9 cellular contexts compared by ENCODE assay signal in the genomic region with DNA sequence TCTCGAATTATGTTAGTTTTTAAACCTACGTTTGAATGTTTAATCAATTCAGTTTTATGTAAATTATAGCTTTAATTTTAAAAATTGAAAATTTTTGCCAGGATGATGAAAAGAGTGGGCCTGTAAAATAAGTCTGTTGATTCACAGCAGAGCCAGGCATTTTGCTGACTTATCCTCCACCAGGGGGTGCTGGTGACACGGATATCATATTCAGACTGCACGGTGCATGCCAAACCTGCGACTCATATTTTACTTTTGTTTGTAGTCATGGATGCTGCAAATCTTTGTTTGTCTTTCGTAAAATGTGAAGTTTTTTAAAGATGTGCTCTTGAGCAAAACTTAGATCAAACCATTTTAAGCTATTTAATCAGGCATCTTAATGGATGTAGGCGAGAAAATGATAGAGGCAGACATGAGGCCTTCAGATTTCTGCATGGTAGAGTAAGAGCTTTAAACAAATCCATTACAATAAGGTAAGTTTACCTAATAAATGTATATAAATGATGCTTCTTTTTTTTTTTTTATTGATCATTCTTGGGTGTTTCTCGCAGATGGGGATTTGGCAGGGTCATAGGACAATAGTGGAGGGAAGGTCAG. TPM values are rescaled to one million over a fixed set of nuclear protein-coding genes. Genes with fewer than 3 reads are reported as not detected.
A peak's percentile ranks its signal among the peaks of the same experiment; 100 is the strongest.
DNase-seq lines count a peak whose midpoint lies in the region; ATAC-seq, FAIRE-seq and TF ChIP-seq lines count a peak whose summit lies in the region.
"Had no signal": no experiment of that assay in that cellular context is flagged by ENCODE, and none has a peak within 500 bp of the region (broad histone marks: within the 10 kb centered on the region; RNA-seq: fewer than 3 reads in every experiment).

No MANE protein-coding gene starts in this region.

- FAIRE-seq in endothelial cell of umbilical vein (lab: Jason Lieb, UNC), result peak; percentile 88

- H3K4me3 ChIP-seq in GM23338 (no peak overlapping the region), WERI-Rb-1 (ENCODE audit: low read depth, low read length) (no peak overlapping the region), endothelial cell of umbilical vein (replicated peaks in 1 of 3; ENCODE audit: insufficient read depth in 1 of 3, low read depth in 1 of 3, low read length in 3 of 3) (no peak overlapping the region), tibial artery (no peak overlapping the region)

- H3K4me2 ChIP-seq in GM23338 (no peak overlapping the region), endothelial cell of umbilical vein (ENCODE audit: insufficient read depth, low read length) (no peak overlapping the region)

- DNase-seq in Right ventricle myocardium superior (peak; percentile 40), cardiac septum (ENCODE audit: low spot score) (no peak), GM23338 (ENCODE audit: low spot score) (peak; percentile 84), KG1 (lab: John Stamatoyannopoulos, UW) (peak; percentile 55), WERI-Rb-1 (peak; percentile 59), endothelial cell of umbilical vein (ENCODE audit: low read depth, low spot score) (peak; percentile 67), mucosa of gallbladder (ENCODE audit: low spot score) (peak; percentile 53), tibial artery (peak in 1 of 2 donors; percentile 61)

- H3K4me3 Mint-ChIP-seq in GM23338, result no peak overlapping the region
- H3K4me3 Mint-ChIP-seq: IgD-negative memory B cell had no signal

- H3K9me3 Mint-ChIP-seq in GM23338, result peaks cover 8% of the 10 kb centered on the region; the same call in 2 of the 3 replicates
- H3K9me3 Mint-ChIP-seq: IgD-negative memory B cell had no signal

- H3K9me2 ChIP-seq in GM23338 (ENCODE audit: insufficient read depth), result no peaks in the 10 kb centered on the region

- ATAC-seq in Right ventricle myocardium superior (ENCODE audit: poor library complexity) (no peak), GM23338 (peak; percentile 74)

- H3K36me3 ChIP-seq in GM23338 (ENCODE audit: insufficient read depth) (peaks cover 5% of the 10 kb centered on the region; the same call in 1 of the 2 replicates), WERI-Rb-1 (no peaks in the 10 kb centered on the region), endothelial cell of umbilical vein (ENCODE audit: control insufficient read depth in 2 of 2, extremely low read depth in 1 of 2, insufficient read depth in 2 of 2, low read length in 2 of 2) (no peaks in the 10 kb centered on the region), tibial artery (no peaks in the 10 kb centered on the region)

- H3K36me3 Mint-ChIP-seq in GM23338 (ENCODE audit: low read depth), result peaks cover 7% of the 10 kb centered on the region; the same call in 2 of the 3 replicates
- H3K36me3 Mint-ChIP-seq: IgD-negative memory B cell had no signal

- H3K79me2 ChIP-seq in GM23338 (replicated peaks; ENCODE audit: insufficient read depth), result no peaks in the 10 kb centered on the region
- no peaks in the 10 kb centered on the region for H3K79me2 ChIP-seq in endothelial cell of umbilical vein (ENCODE audit: control insufficient read depth, insufficient read depth, low read length)

- H2AFZ ChIP-seq in GM23338 (no peak overlapping the region), endothelial cell of umbilical vein (ENCODE audit: low read depth, low read length) (no peak overlapping the region)

- TF ChIP-seq CTCF in GM23338 (conservative IDR thresholded peaks at IDR 0.05; ENCODE audit: low read depth in 2 of 2), result peak; percentile 83 to 94
- TF ChIP-seq CTCF in WERI-Rb-1 (IDR thresholded peaks at IDR 0.05; ENCODE audit: low read depth, low read length), result peak; percentile 70
- TF ChIP-seq CTCF in endothelial cell of umbilical vein (IDR thresholded peaks at IDR 0.05; ENCODE audit: extremely low read depth in 1 of 2, insufficient read depth in 1 of 2, low read depth in 1 of 2, low read length in 2 of 2), result peak; percentile 80
- TF ChIP-seq CTCF in tibial artery (IDR thresholded peaks at IDR 0.05), result peak; percentile 43 to 45

- H3K27ac ChIP-seq in GM23338 (ENCODE audit: low read depth), result no peak overlapping the region
- H3K27ac ChIP-seq in WERI-Rb-1, result no peak overlapping the region
- no peak overlapping the region for H3K27ac ChIP-seq in endothelial cell of umbilical vein (ENCODE audit: insufficient read depth, low read depth, low read length)
- no peak overlapping the region for H3K27ac ChIP-seq in tibial artery

- dilution Hi-C loops in endothelial cell of umbilical vein (cut with MboI; ENCODE audit: extremely low pct_ligation_motif_present, low sequenced_read_pairs), result no loop called here

- no peaks in the 10 kb centered on the region; the same call in 2 of the 3 replicates for H3K4me1 Mint-ChIP-seq in GM23338

- no peak for TF ChIP-seq POLR2A in endothelial cell of umbilical vein (IDR thresholded peaks at IDR 0.05; ENCODE audit: low read depth, low read length)

- CTCF ChIA-PET in endothelial cell of umbilical vein (lab: Charles Lee), result interaction anchor here (0.6 to 2.8 kb wide), 14 partner anchors 14 to 474 kb away, joined by 3 to 15 read pairs (median 4); no protein-coding TSS in a partner anchor

- H3K27me3 ChIP-seq in GM23338 (ENCODE audit: insufficient read depth), result no peaks in the 10 kb centered on the region
- H3K27me3 ChIP-seq in WERI-Rb-1 (ENCODE audit: insufficient read depth, low read depth, severe bottlenecking), result peaks cover 2% of the 10 kb centered on the region
- H3K27me3 ChIP-seq in endothelial cell of umbilical vein (ENCODE audit: control insufficient read depth in 2 of 2, insufficient read depth in 2 of 2, low read length in 2 of 2), result peaks cover 2 to 10% of the 10 kb centered on the region in 2 experiments
- H3K27me3 ChIP-seq in tibial artery, result no peaks in the 10 kb centered on the region

- intact Hi-C loops in Right ventricle myocardium superior (cut with DNase I), result no loop called here
- intact Hi-C loops in cardiac septum (cut with DNase I), result no loop called here
- intact Hi-C loops in endothelial cell of umbilical vein (cut with micrococcal nuclease), result loop anchor here (1.0 to 5.0 kb wide), 4 partner anchors 184 to 465 kb away; no protein-coding TSS in a partner anchor
- intact Hi-C loops in tibial artery (cut with DNase I; ENCODE audit: low total_unique reads), result no loop called here

- H3K9me3 ChIP-seq in WERI-Rb-1 (ENCODE audit: severe bottlenecking) (no peaks in the 10 kb centered on the region), endothelial cell of umbilical vein (replicated peaks; ENCODE audit: control insufficient read depth, insufficient read depth, low read length) (no peaks in the 10 kb centered on the region), tibial artery (no peaks in the 10 kb centered on the region)

- no peak overlapping the region for H3K9ac ChIP-seq in endothelial cell of umbilical vein (replicated peaks; ENCODE audit: extremely low read depth, insufficient read depth, low read length)

- 0 out of 2 replicates have a peak overlapping the region, but pooled peaks have one; percentile 60 for H3K27ac Mint-ChIP-seq in GM23338
- H3K27ac Mint-ChIP-seq: IgD-negative memory B cell had no signal

- no peaks in the 10 kb centered on the region for H3F3A ChIP-seq in GM23338 (replicated peaks; ENCODE audit: low read depth)

- H3K4me1 ChIP-seq in GM23338 (ENCODE audit: insufficient read depth) (no peaks in the 10 kb centered on the region), endothelial cell of umbilical vein (ENCODE audit: control insufficient read depth, extremely low read depth, insufficient read depth, low read length) (no peaks in the 10 kb centered on the region), tibial artery (no peaks in the 10 kb centered on the region)

- no TSS peak for BruUV-seq in endothelial cell of umbilical vein (replicated peaks; lab: Mats Ljungman, UMichigan)

- POLR2A ChIA-PET in endothelial cell of umbilical vein (lab: Charles Lee), result no interaction called here

- no peaks in the 10 kb centered on the region for H3K9me1 ChIP-seq in endothelial cell of umbilical vein (replicated peaks; ENCODE audit: control insufficient read depth, extremely low read depth, insufficient read depth, low read length)

- peaks cover 3% of the 10 kb centered on the region for H3K27me3 Mint-ChIP-seq in GM23338 (ENCODE audit: insufficient read depth, low read depth, poor library complexity)
- H3K27me3 Mint-ChIP-seq: IgD-negative memory B cell had no signal

- no peaks in the 10 kb centered on the region for H4K20me1 ChIP-seq in GM23338 (replicated peaks; ENCODE audit: insufficient read depth)
- H4K20me1 ChIP-seq in endothelial cell of umbilical vein (replicated peaks; ENCODE audit: control insufficient read depth, extremely low read depth, insufficient read depth, low read length), result no peaks in the 10 kb centered on the region

RNA-seq across cellular contexts. Expression of a gene that starts 3.6 kb away (rescaled TPM):
- not detected for total RNA-seq in Right ventricle myocardium superior
- not detected for total RNA-seq in cardiac septum
- not detected in 2 replicates for total RNA-seq in GM23338 (2014; rRNA removed; shearing (Covaris generic))
- polyA plus RNA-seq in GM23338 (2016; fragmentation: Nextera tagmentation; extraction: Ambion mirVana), result not detected in 2 replicates
- not detected in 2 replicates for total RNA-seq in endothelial cell of umbilical vein
- polyA plus RNA-seq in endothelial cell of umbilical vein, result not detected in 2 replicates
- polyA plus RNA-seq in endothelial cell of umbilical vein (2011; cell fraction: cytosol; rRNA removed), result not detected in 2 replicates
- polyA plus RNA-seq in endothelial cell of umbilical vein (2011; cell fraction: nucleus; rRNA removed), result not detected in 2 replicates
- not detected in 2 replicates for polyA plus RNA-seq in endothelial cell of umbilical vein (2012)
- polyA minus RNA-seq in endothelial cell of umbilical vein, result not detected in 2 replicates
- not detected for polyA minus RNA-seq in endothelial cell of umbilical vein (2011; cell fraction: cytosol; rRNA and poly(A)+ RNA removed)
- polyA minus RNA-seq in endothelial cell of umbilical vein (2011; cell fraction: nucleus; rRNA and poly(A)+ RNA removed), result not detected in 2 replicates
- not detected for total RNA-seq in mucosa of gallbladder
- polyA plus RNA-seq: IgD-negative memory B cell had no signal

RNA-seq across cellular contexts. Expression of a gene that starts 18.1 kb away (rescaled TPM):
- total RNA-seq in Right ventricle myocardium superior (not detected), cardiac septum (not detected), endothelial cell of umbilical vein (not detected in 2 replicates), mucosa of gallbladder (not detected)
- not detected in 2 replicates for total RNA-seq in GM23338 (2014; rRNA removed; shearing (Covaris generic))
- polyA plus RNA-seq in GM23338 (2016; fragmentation: Nextera tagmentation; extraction: Ambion mirVana) (not detected in 2 replicates), endothelial cell of umbilical vein (not detected in 2 replicates)
- polyA plus RNA-seq in endothelial cell of umbilical vein (2011; cell fraction: cytosol; rRNA removed), result not detected in 2 replicates
- not detected in 2 replicates for polyA plus RNA-seq in endothelial cell of umbilical vein (2011; cell fraction: nucleus; rRNA removed)
- polyA plus RNA-seq in endothelial cell of umbilical vein (2012), result not detected in 2 replicates
- polyA minus RNA-seq in endothelial cell of umbilical vein, result not detected in 2 replicates
- polyA minus RNA-seq in endothelial cell of umbilical vein (2011; cell fraction: cytosol; rRNA and poly(A)+ RNA removed), result not detected
- polyA minus RNA-seq in endothelial cell of umbilical vein (2011; cell fraction: nucleus; rRNA and poly(A)+ RNA removed), result not detected in 2 replicates
- polyA plus RNA-seq: IgD-negative memory B cell had no signal

RNA-seq across cellular contexts. Expression of a gene that starts 22.2 kb away (rescaled TPM):
- total RNA-seq in Right ventricle myocardium superior, result not detected
- total RNA-seq in cardiac septum, result not detected
- not detected in 2 replicates for total RNA-seq in GM23338 (2014; rRNA removed; shearing (Covaris generic))
- not detected in 2 replicates for polyA plus RNA-seq in GM23338 (2016; fragmentation: Nextera tagmentation; extraction: Ambion mirVana)
- total RNA-seq in endothelial cell of umbilical vein, result not detected in 2 replicates
- polyA plus RNA-seq in endothelial cell of umbilical vein, result not detected in 2 replicates
- not detected in 2 replicates for polyA plus RNA-seq in endothelial cell of umbilical vein (2011; cell fraction: cytosol; rRNA removed)
- polyA plus RNA-seq in endothelial cell of umbilical vein (2011; cell fraction: nucleus; rRNA removed), result not detected in 2 replicates
- not detected in 2 replicates for polyA plus RNA-seq in endothelial cell of umbilical vein (2012)
- polyA minus RNA-seq in endothelial cell of umbilical vein, result not detected in 2 replicates
- polyA minus RNA-seq in endothelial cell of umbilical vein (2011; cell fraction: cytosol; rRNA and poly(A)+ RNA removed), result not detected
- polyA minus RNA-seq in endothelial cell of umbilical vein (2011; cell fraction: nucleus; rRNA and poly(A)+ RNA removed), result not detected in 2 replicates
- not detected for total RNA-seq in mucosa of gallbladder
- polyA plus RNA-seq: IgD-negative memory B cell had no signal

RNA-seq across cellular contexts. Expression of a gene that starts 43.1 kb away (rescaled TPM):
- total RNA-seq in Right ventricle myocardium superior (not detected), cardiac septum (not detected), endothelial cell of umbilical vein (not detected in 2 replicates), mucosa of gallbladder (not detected)
- not detected in 2 replicates for total RNA-seq in GM23338 (2014; rRNA removed; shearing (Covaris generic))
- polyA plus RNA-seq in GM23338 (2016; fragmentation: Nextera tagmentation; extraction: Ambion mirVana) (not detected in 2 replicates), endothelial cell of umbilical vein (not detected in 2 replicates)
- not detected in 2 replicates for polyA plus RNA-seq in endothelial cell of umbilical vein (2011; cell fraction: cytosol; rRNA removed)
- not detected in 2 replicates for polyA plus RNA-seq in endothelial cell of umbilical vein (2011; cell fraction: nucleus; rRNA removed)
- not detected in 2 replicates for polyA plus RNA-seq in endothelial cell of umbilical vein (2012)
- not detected in 2 replicates for polyA minus RNA-seq in endothelial cell of umbilical vein
- not detected for polyA minus RNA-seq in endothelial cell of umbilical vein (2011; cell fraction: cytosol; rRNA and poly(A)+ RNA removed)
- not detected in 2 replicates for polyA minus RNA-seq in endothelial cell of umbilical vein (2011; cell fraction: nucleus; rRNA and poly(A)+ RNA removed)
- polyA plus RNA-seq: IgD-negative memory B cell had no signal
